In genomic region chr4:17301869-17302268, GRCh38 we compare ENCODE assay signal across 15 cellular contexts.
A peak's percentile ranks its signal among the peaks of the same experiment; 100 is the strongest.
DNase-seq lines count a peak whose midpoint lies in the region; ATAC-seq and TF ChIP-seq lines count a peak whose summit lies in the region.
"Had no signal": no experiment of that assay in that cellular context is flagged by ENCODE, and none has a peak within 500 bp of the region (broad histone marks: within the 10 kb centered on the region; RNA-seq: fewer than 3 reads in every experiment).

No MANE protein-coding gene starts in this region.

- H3K4me3 ChIP-seq in GM23248 = no peak overlapping the region
- H3K4me3 ChIP-seq in cardiac fibroblast (replicated peaks in 1 of 2; ENCODE audit: low read depth in 2 of 2, low read length in 2 of 2) = no peak overlapping the region
- no peak overlapping the region for H3K4me3 ChIP-seq in trophoblast cell (ENCODE audit: low read depth, low read length)
- H3K4me3 ChIP-seq in mesenchymal stem cell (ENCODE audit: insufficient read depth in 1 of 2, low read depth in 1 of 2, low read length in 2 of 2) = no peak overlapping the region
- H3K4me3 ChIP-seq: GM23338, HAP-1 had no signal

- no peak overlapping the region for H3K23ac ChIP-seq in trophoblast cell (ENCODE audit: low read length)
- H3K23ac ChIP-seq in mesenchymal stem cell (ENCODE audit: low read length in 2 of 2) = no peak overlapping the region

- H2BK12ac ChIP-seq in trophoblast cell (ENCODE audit: low read length) (no peak overlapping the region), mesenchymal stem cell (ENCODE audit: low read length in 2 of 2) (no peak overlapping the region)

- H3K9ac ChIP-seq in GM23248 (no peak overlapping the region), trophoblast cell (ENCODE audit: low read length) (no peak overlapping the region), mesenchymal stem cell (ENCODE audit: low read length) (no peak overlapping the region)

- H3K36me3 ChIP-seq in GM23248 (ENCODE audit: low read depth) (no peaks in the 10 kb centered on the region), trophoblast cell (ENCODE audit: control insufficient read depth in 1 of 2, insufficient read depth in 2 of 2, low read length in 2 of 2) (no peaks in the 10 kb centered on the region), mesenchymal stem cell (ENCODE audit: control insufficient read depth in 1 of 2, insufficient read depth in 2 of 2, low read depth in 1 of 2, low read length in 2 of 2) (no peaks in the 10 kb centered on the region)
- H3K36me3 ChIP-seq: HAP-1 had no signal

- H2BK15ac ChIP-seq in mesenchymal stem cell (ENCODE audit: low read depth, poor library complexity, severe bottlenecking) = no peak overlapping the region

- TF ChIP-seq CTCF in cardiac fibroblast (IDR thresholded peaks at IDR 0.05; ENCODE audit: low read depth, low read length) = peak; percentile 4

- H2BK5ac ChIP-seq in trophoblast cell (ENCODE audit: low read depth, low read length, poor library complexity) = no peak overlapping the region
- no peak overlapping the region for H2BK5ac ChIP-seq in mesenchymal stem cell (ENCODE audit: low read depth, low read length, poor library complexity, severe bottlenecking)

- H2AFZ ChIP-seq in GM23248 = peak overlapping the region; percentile 36; the same call in 1 of the 2 replicates
- H2AFZ ChIP-seq in trophoblast cell (ENCODE audit: insufficient read depth, low read length, poor library complexity) = no peak overlapping the region
- no peak overlapping the region for H2AFZ ChIP-seq in mesenchymal stem cell (ENCODE audit: low read depth, low read length)
- H2AFZ ChIP-seq: GM23338 had no signal

- no peak overlapping the region for H4K12ac ChIP-seq in trophoblast cell (ENCODE audit: low read depth, low read length)

- H3K4ac ChIP-seq in trophoblast cell (ENCODE audit: low read depth, low read length) (no peak overlapping the region), mesenchymal stem cell (ENCODE audit: low read depth in 1 of 2, low read length in 2 of 2) (no peak overlapping the region)

- no peak overlapping the region for H4K91ac ChIP-seq in trophoblast cell (ENCODE audit: low read depth, low read length)
- H4K91ac ChIP-seq in mesenchymal stem cell (ENCODE audit: low read length) = no peak overlapping the region

- WGBS in GM23248 (ENCODE audit: low coverage in 1 of 2, low lambda C conversion rate in 2 of 2, missing lambda C conversion rate in 2 of 2), 2 experiments = 13 to 19% methylated on average over 3 of the region's 3 CpGs
- WGBS in trophoblast cell (ENCODE audit: extremely low coverage, insufficient coverage, insufficient read length) = no CpG with 5 or more reads among the region's 3 CpGs
- 81% methylated on average over 2 of the region's 3 CpGs for WGBS in mesenchymal stem cell

- no peaks in the 10 kb centered on the region for H4K20me1 ChIP-seq in GM23248 (ENCODE audit: insufficient read depth)

- H3K9me3 ChIP-seq in GM23248 (ENCODE audit: low read depth) (no peaks in the 10 kb centered on the region), trophoblast cell (ENCODE audit: insufficient read depth, low read depth, low read length) (no peaks in the 10 kb centered on the region), mesenchymal stem cell (ENCODE audit: control insufficient read depth, low read length) (no peaks in the 10 kb centered on the region)
- H3K9me3 ChIP-seq: HAP-1 had no signal

- in situ Hi-C loops in GM23248 (cut with MboI) = no loop called here

- H3K4me1 ChIP-seq in GM23248 (ENCODE audit: insufficient read depth) = no peaks in the 10 kb centered on the region
- no peaks in the 10 kb centered on the region for H3K4me1 ChIP-seq in trophoblast cell (ENCODE audit: control insufficient read depth in 1 of 2, insufficient read depth in 2 of 2, low read length in 2 of 2)
- H3K4me1 ChIP-seq in mesenchymal stem cell (ENCODE audit: control insufficient read depth, insufficient read depth, low read depth, low read length) = no peaks in the 10 kb centered on the region
- H3K4me1 ChIP-seq: HAP-1 had no signal

- H2AK5ac ChIP-seq in trophoblast cell (ENCODE audit: low read length) (no peak overlapping the region), mesenchymal stem cell (ENCODE audit: low read length, severe bottlenecking) (no peak overlapping the region)

- H3K79me2 ChIP-seq in GM23248 (ENCODE audit: insufficient read depth) = no peaks in the 10 kb centered on the region
- H3K79me2 ChIP-seq in trophoblast cell (ENCODE audit: control insufficient read depth, insufficient read depth, low read length, poor library complexity) = no peaks in the 10 kb centered on the region

- H3K27ac ChIP-seq in GM23248 (no peak overlapping the region), trophoblast cell (ENCODE audit: low read depth, low read length) (no peak overlapping the region), mesenchymal stem cell (ENCODE audit: low read length, poor library complexity, severe bottlenecking) (no peak overlapping the region)

- H3K18ac ChIP-seq in trophoblast cell (ENCODE audit: low read length) = no peak overlapping the region
- H3K18ac ChIP-seq in mesenchymal stem cell (ENCODE audit: low read depth in 1 of 2, low read length in 2 of 2) = no peak overlapping the region

- ATAC-seq in HG03280 (IDR thresholded peaks at IDR 0.05; ENCODE audit: unreplicated experiment) (peak; percentile 65), GM18907 (IDR thresholded peaks at IDR 0.05; ENCODE audit: unreplicated experiment) (no peak)
- ATAC-seq: GM23338 had no signal

- no peaks in the 10 kb centered on the region for H3F3A ChIP-seq in GM23248 (ENCODE audit: insufficient read depth)

- H3K4me2 ChIP-seq in GM23248 (ENCODE audit: unreplicated experiment) (no peak overlapping the region), trophoblast cell (ENCODE audit: low read length) (no peak overlapping the region), mesenchymal stem cell (ENCODE audit: low read length, poor library complexity, severe bottlenecking) (no peak overlapping the region)
- H3K4me2 ChIP-seq: GM23338 had no signal

- H3K14ac ChIP-seq in trophoblast cell (ENCODE audit: low read length) (no peak overlapping the region), mesenchymal stem cell (ENCODE audit: low read length in 2 of 2) (no peak overlapping the region)

- H3K9me2 ChIP-seq in GM23248 (ENCODE audit: insufficient read depth) = no peaks in the 10 kb centered on the region; the same call in 1 of the 2 replicates

- no peaks in the 10 kb centered on the region for H3K79me1 ChIP-seq in trophoblast cell (ENCODE audit: low read length)
- H3K79me1 ChIP-seq in mesenchymal stem cell (replicated peaks; ENCODE audit: low read length, poor library complexity, severe bottlenecking) = no peaks in the 10 kb centered on the region

- H4K8ac ChIP-seq in trophoblast cell (ENCODE audit: low read depth, low read length) (peak overlapping the region; percentile 38), mesenchymal stem cell (ENCODE audit: low read length) (no peak overlapping the region)

- H2BK120ac ChIP-seq in trophoblast cell (ENCODE audit: insufficient read depth, low read length, poor library complexity) (no peak overlapping the region), mesenchymal stem cell (ENCODE audit: low read depth, low read length) (no peak overlapping the region)

- DNase-seq in GM23248 (no peak), cardiac fibroblast (ENCODE audit: low read depth in 2 of 2) (no peak), trophoblast cell (no peak), mesenchymal stem cell (no peak)
- DNase-seq: C1 segment of cervical spinal cord; Calu3; CD4-positive, alpha-beta memory T cell; COR-L47; DMS153; DND-41; HFFc6 had no signal

- H3K27me3 ChIP-seq in GM23248 (replicated peaks; ENCODE audit: insufficient read depth) (no peaks in the 10 kb centered on the region), trophoblast cell (ENCODE audit: insufficient read depth, low read length) (no peaks in the 10 kb centered on the region), mesenchymal stem cell (ENCODE audit: control insufficient read depth in 1 of 2, insufficient read depth in 1 of 2, low read length in 2 of 2) (no peaks in the 10 kb centered on the region)
